Comparison of ENCODE assay signal across 7 cellular contexts in the genomic region with DNA sequence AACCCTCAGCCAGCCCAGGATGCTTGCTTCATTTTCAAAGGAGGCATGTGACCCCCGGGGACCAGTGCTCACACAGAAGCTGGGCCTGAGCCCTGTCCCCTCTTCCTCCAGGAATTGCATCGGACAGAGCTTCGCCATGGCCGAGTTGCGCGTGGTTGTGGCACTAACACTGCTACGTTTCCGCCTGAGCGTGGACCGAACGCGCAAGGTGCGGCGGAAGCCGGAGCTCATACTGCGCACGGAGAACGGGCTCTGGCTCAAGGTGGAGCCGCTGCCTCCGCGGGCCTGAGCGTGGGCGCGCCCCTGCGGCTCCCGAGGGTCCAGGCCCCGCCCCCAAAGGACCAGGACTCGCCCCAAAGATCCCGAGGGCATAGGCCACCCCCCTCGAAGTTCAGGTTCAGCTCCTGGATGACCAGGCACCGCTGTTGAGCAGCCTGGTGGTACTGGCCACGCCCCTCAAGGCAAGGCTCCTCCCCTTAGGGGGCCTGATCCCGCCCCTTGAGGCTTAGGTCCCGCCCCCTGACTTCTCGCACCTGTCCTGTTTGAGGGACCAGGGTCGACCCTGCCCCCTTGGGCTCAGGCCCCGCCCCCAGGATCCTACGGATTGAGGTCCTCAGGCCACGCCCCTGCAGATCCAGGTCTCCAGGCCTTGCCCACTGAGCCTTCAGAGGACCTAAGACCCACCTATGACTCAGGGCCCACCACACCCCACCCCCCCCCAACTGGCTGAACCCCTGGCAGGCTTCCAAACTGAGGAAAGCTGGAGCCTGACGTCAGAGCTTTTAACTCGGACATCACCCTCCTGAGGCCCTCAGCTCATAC. TPM values are rescaled to one million over a fixed set of nuclear protein-coding genes. Genes with fewer than 3 reads are reported as not detected.
A peak's percentile ranks its signal among the peaks of the same experiment; 100 is the strongest.
DNase-seq lines count a peak whose midpoint lies in the region; ATAC-seq and TF ChIP-seq lines count a peak whose summit lies in the region.

No MANE protein-coding gene starts in this region.

- no peaks in the 10 kb centered on the region for H3K27me3 ChIP-seq in H7 (ENCODE audit: control insufficient read depth, insufficient read depth, low read length)
- H3K27me3 ChIP-seq in brain microvascular endothelial cell (replicated peaks) = no peaks in the 10 kb centered on the region
- no peaks in the 10 kb centered on the region for H3K27me3 ChIP-seq in naive thymus-derived CD4-positive, alpha-beta T cell (ENCODE audit: control insufficient read depth in 2 of 2, insufficient read depth in 2 of 2, low read length in 2 of 2)
- peaks cover 39 to 47% of the 10 kb centered on the region in 2 donors for H3K27me3 ChIP-seq in stomach smooth muscle (ENCODE audit: control insufficient read depth in 1 of 2, insufficient read depth in 2 of 2, low read length in 2 of 2)

- H3K27ac Mint-ChIP-seq in naive thymus-derived CD4-positive, alpha-beta T cell = peak overlapping the region; percentile 76 to 94 (median 86)

- peaks cover 19 to 45% (median 34%) of the 10 kb centered on the region in 7 donors for H3K4me1 Mint-ChIP-seq in naive thymus-derived CD4-positive, alpha-beta T cell

- no peak overlapping the region; the same call in 1 of the 2 replicates for H3K4me3 ChIP-seq in H7 (ENCODE audit: insufficient read depth, low read depth, low read length)
- H3K4me3 ChIP-seq in brain microvascular endothelial cell (ENCODE audit: low read depth, low read length) = peak overlapping the region; percentile 9
- H3K4me3 ChIP-seq in naive thymus-derived CD4-positive, alpha-beta T cell (ENCODE audit: low read length) = peak overlapping the region; percentile 92
- peak overlapping the region; percentile 21 to 67 for H3K4me3 ChIP-seq in stomach smooth muscle (ENCODE audit: low read length in 2 of 2)

- in situ Hi-C loops in brain microvascular endothelial cell (cut with HindIII; ENCODE audit: low pct_ligation_motif_present, low sequenced_read_pairs) = no loop called here
- in situ Hi-C loops in ACHN (cut with HindIII; ENCODE audit: low pct_ligation_motif_present, low pct_unique_long_range_greater_than_20kb, low sequenced_read_pairs) = no loop called here

- no peaks in the 10 kb centered on the region for H3K9me3 ChIP-seq in naive thymus-derived CD4-positive, alpha-beta T cell (ENCODE audit: control insufficient read depth in 2 of 3, low read length in 3 of 3)
- H3K9me3 ChIP-seq in stomach smooth muscle (ENCODE audit: control insufficient read depth in 2 of 2, low read length in 2 of 2) = no peaks in the 10 kb centered on the region

- peaks cover 0 to 5% (median 0%) of the 10 kb centered on the region in 11 donors for H3K9me3 Mint-ChIP-seq in naive thymus-derived CD4-positive, alpha-beta T cell

- peaks cover 0 to 2% (median 0%) of the 10 kb centered on the region in 5 donors for H3K27me3 Mint-ChIP-seq in naive thymus-derived CD4-positive, alpha-beta T cell

- intact Hi-C loops in naive thymus-derived CD4-positive, alpha-beta T cell (cut with micrococcal nuclease) = loop anchor here (1.0 to 2.0 kb wide), 6 partner anchors 37 to 459 kb away; no protein-coding TSS in a partner anchor

- ATAC-seq in naive thymus-derived CD4-positive, alpha-beta T cell = peak; percentile 54
- no peak for ATAC-seq in HG02763 (IDR thresholded peaks at IDR 0.05; ENCODE audit: unreplicated experiment)

- H3K27ac ChIP-seq in brain microvascular endothelial cell (no peak overlapping the region), stomach smooth muscle (ENCODE audit: low read length) (no peak overlapping the region)
- peak overlapping the region; percentile 66 for H3K27ac ChIP-seq in naive thymus-derived CD4-positive, alpha-beta T cell (ENCODE audit: low read depth, low read length)

- no peaks in the 10 kb centered on the region for H3K36me3 ChIP-seq in H7 (replicated peaks; ENCODE audit: control insufficient read depth, insufficient read depth, low read length)
- H3K36me3 ChIP-seq in brain microvascular endothelial cell (replicated peaks) = no peaks in the 10 kb centered on the region
- H3K36me3 ChIP-seq in naive thymus-derived CD4-positive, alpha-beta T cell (ENCODE audit: control insufficient read depth in 2 of 3, insufficient read depth in 3 of 3, low read length in 3 of 3) = no peaks in the 10 kb centered on the region
- no peaks in the 10 kb centered on the region for H3K36me3 ChIP-seq in stomach smooth muscle (ENCODE audit: control insufficient read depth in 2 of 2, insufficient read depth in 2 of 2, low read length in 2 of 2)

- H3K4me1 ChIP-seq in naive thymus-derived CD4-positive, alpha-beta T cell (ENCODE audit: control insufficient read depth in 2 of 2, insufficient read depth in 2 of 2, low read length in 2 of 2) = peaks cover 8 to 11% of the 10 kb centered on the region in 2 donors
- H3K4me1 ChIP-seq in stomach smooth muscle (ENCODE audit: control insufficient read depth, insufficient read depth, low read length) = peaks cover 20% of the 10 kb centered on the region

- no peak for TF ChIP-seq CTCF in brain microvascular endothelial cell (IDR thresholded peaks at IDR 0.05; ENCODE audit: low read depth, low read length, missing control alignments)

- H3K4me3 Mint-ChIP-seq in naive thymus-derived CD4-positive, alpha-beta T cell = peak overlapping the region; percentile 83 to 92 (median 90)

- DNase-seq in H7 (peak; percentile 77), T-helper 9 cell (peak; percentile 68), brain microvascular endothelial cell (no peak), ACHN (no peak)
- peak; percentile 60 to 84 (median 72) for DNase-seq in naive thymus-derived CD4-positive, alpha-beta T cell

- CTCF ChIA-PET in naive thymus-derived CD4-positive, alpha-beta T cell (lab: Charles Lee) = interaction anchor here (0.7 to 8.2 kb wide), 12 partner anchors 9 to 1860 kb away, joined by 3 to 182 read pairs (median 4); partner anchors contain the start of genes AKAP8 and AKAP8L

- H3K9ac ChIP-seq in stomach smooth muscle (ENCODE audit: low read length in 2 of 2) = no peak overlapping the region

- POLR2A ChIA-PET in naive thymus-derived CD4-positive, alpha-beta T cell (lab: Charles Lee) = interaction anchor here (0.5 to 7.9 kb wide), 21 partner anchors 9 to 459 kb away, joined by 3 to 128 read pairs (median 5); partner anchors contain the start of genes AKAP8, AKAP8L and BRD4

- no peaks in the 10 kb centered on the region for H3K36me3 Mint-ChIP-seq in naive thymus-derived CD4-positive, alpha-beta T cell

RNA-seq across cellular contexts. Expression of gene CYP4F22, which starts 43.1 kb away (rescaled TPM):
- total RNA-seq in H7 (2014; rRNA removed; shearing (Covaris generic)) = not detected in 2 replicates
- total RNA-seq in naive thymus-derived CD4-positive, alpha-beta T cell = 1 to 10 TPM in 1 of 5 experiments, under 1 TPM in 3, not detected in 1; 0.24 to 3.6 (median 0.28) TPM
- under 1 TPM in 1 of 2 donors, not detected in 1; 0.15 TPM for polyA plus RNA-seq in naive thymus-derived CD4-positive, alpha-beta T cell

Comparison
In these comparisons a context has a peak if more than half of its experiments do, and no peak if none do; other contexts are left out.
1. DNase-seq: peak in H7 (single experiment), T-helper 9 cell (single experiment) and naive thymus-derived CD4-positive, alpha-beta T cell (9 of 9); none in brain microvascular endothelial cell (single experiment) and ACHN (single experiment).